In genomic region chr16:46386110-46386808, GRCh38 we compare ENCODE assay signal across 7 cellular contexts.
DNase-seq lines count a peak whose midpoint lies in the region; ATAC-seq and TF ChIP-seq lines count a peak whose summit lies in the region.
"Not testable (repeated sequence)": the region's sequence is repeated elsewhere in the genome, so short reads cannot be mapped to it uniquely, and the experiment has no call there.

No MANE protein-coding gene starts in this region.

- not testable (repeated sequence) for H4K20me1 ChIP-seq in PC-3 (ENCODE audit: low read length)

- CTCF ChIA-PET in CD4-positive, alpha-beta memory T cell (lab: Charles Lee; ENCODE audit: partially characterized antibody); PC-3 (lab: Charles Lee); naive thymus-derived CD4-positive, alpha-beta T cell (lab: Charles Lee): not testable (repeated sequence)

- H3K4me1 Mint-ChIP-seq in CD4-positive, alpha-beta memory T cell; effector memory CD8-positive, alpha-beta T cell (ENCODE audit: low read depth in 2 of 2); naive thymus-derived CD4-positive, alpha-beta T cell: not testable (repeated sequence)

- intact Hi-C loops in CD4-positive, alpha-beta memory T cell (cut with micrococcal nuclease); PC-3 (cut with micrococcal nuclease); lower leg skin (cut with DNase I; ENCODE audit: low total_unique reads); naive thymus-derived CD4-positive, alpha-beta T cell (cut with micrococcal nuclease): not testable (repeated sequence)

- H3K4me3 ChIP-seq in CD4-positive, alpha-beta memory T cell (ENCODE audit: low read length in 2 of 2); PC-3 (ENCODE audit: low read length); naive thymus-derived CD4-positive, alpha-beta T cell (ENCODE audit: low read length): not testable (repeated sequence)
- peak overlapping the region; percentile 5 for H3K4me3 ChIP-seq in lower leg skin (ENCODE audit: low read depth, poor library complexity, severe bottlenecking)

- H3K27me3 ChIP-seq in CD4-positive, alpha-beta memory T cell (ENCODE audit: insufficient read depth, low read length); PC-3 (ENCODE audit: low read length); naive thymus-derived CD4-positive, alpha-beta T cell (ENCODE audit: control insufficient read depth in 2 of 2, insufficient read depth in 2 of 2, low read length in 2 of 2): not testable (repeated sequence)

- not testable (repeated sequence) for TF ChIP-seq CTCF in PC-3 (conservative IDR thresholded peaks at IDR 0.05; ENCODE audit: low read depth, low read length); lower leg skin (IDR thresholded peaks at IDR 0.05)

- not testable (repeated sequence) for H3K4me1 ChIP-seq in CD4-positive, alpha-beta memory T cell (ENCODE audit: insufficient read depth, low read length); PC-3 (ENCODE audit: insufficient read depth, low read length); naive thymus-derived CD4-positive, alpha-beta T cell (ENCODE audit: control insufficient read depth in 2 of 2, insufficient read depth in 2 of 2, low read length in 2 of 2)

- not testable (repeated sequence) for H3K9ac ChIP-seq in PC-3 (ENCODE audit: low read length)

- not testable (repeated sequence) for TF ChIP-seq POLR2A in lower leg skin (IDR thresholded peaks at IDR 0.05)

- WGBS in lower leg skin, 2 donors = 67 to 72% methylated on average over 26 of the region's 26 CpGs

- H3K27ac ChIP-seq in CD4-positive, alpha-beta memory T cell (ENCODE audit: low read depth, low read length); PC-3 (ENCODE audit: low read length); naive thymus-derived CD4-positive, alpha-beta T cell (ENCODE audit: low read depth, low read length): not testable (repeated sequence)

- peaks cover 10 to 15% of the 10 kb centered on the region in 2 donors for H3K36me3 Mint-ChIP-seq in CD4-positive, alpha-beta memory T cell
- H3K36me3 Mint-ChIP-seq in effector memory CD8-positive, alpha-beta T cell (ENCODE audit: insufficient read depth) = not testable (repeated sequence)
- H3K36me3 Mint-ChIP-seq in naive thymus-derived CD4-positive, alpha-beta T cell = peaks cover 0 to 17% (median 11%) of the 10 kb centered on the region in 5 donors

- not testable (repeated sequence) for H3K27ac Mint-ChIP-seq in CD4-positive, alpha-beta memory T cell; effector memory CD8-positive, alpha-beta T cell; naive thymus-derived CD4-positive, alpha-beta T cell

- H3K27me3 Mint-ChIP-seq in CD4-positive, alpha-beta memory T cell; effector memory CD8-positive, alpha-beta T cell; naive thymus-derived CD4-positive, alpha-beta T cell: not testable (repeated sequence)

- peaks cover 7 to 35% (median 28%) of the 10 kb centered on the region in 8 donors for H3K9me3 Mint-ChIP-seq in CD4-positive, alpha-beta memory T cell
- H3K9me3 Mint-ChIP-seq in effector memory CD8-positive, alpha-beta T cell = peaks cover 8 to 20% of the 10 kb centered on the region in 2 donors
- peaks cover 10 to 31% (median 25%) of the 10 kb centered on the region in 11 donors for H3K9me3 Mint-ChIP-seq in naive thymus-derived CD4-positive, alpha-beta T cell

- H3F3A ChIP-seq in PC-3 (ENCODE audit: low read length, unreplicated experiment) = not testable (repeated sequence)

- not testable (repeated sequence) for H3K4me2 ChIP-seq in PC-3 (ENCODE audit: low read length)

- H3K4me3 Mint-ChIP-seq in CD4-positive, alpha-beta memory T cell; effector memory CD8-positive, alpha-beta T cell; naive thymus-derived CD4-positive, alpha-beta T cell: not testable (repeated sequence)

- H3K36me3 ChIP-seq in CD4-positive, alpha-beta memory T cell (ENCODE audit: insufficient read depth, low read length); PC-3 (ENCODE audit: low read depth, low read length); naive thymus-derived CD4-positive, alpha-beta T cell (ENCODE audit: control insufficient read depth in 2 of 3, insufficient read depth in 3 of 3, low read length in 3 of 3): not testable (repeated sequence)

- POLR2A ChIA-PET in CD4-positive, alpha-beta memory T cell (lab: Charles Lee; ENCODE audit: partially characterized antibody); PC-3 (lab: Charles Lee; ENCODE audit: unreplicated experiment); naive thymus-derived CD4-positive, alpha-beta T cell (lab: Charles Lee): not testable (repeated sequence)

- not testable (repeated sequence) for BruUV-seq in PC-3 (replicated peaks; lab: Mats Ljungman, UMichigan)

- H3K9me2 ChIP-seq in PC-3 (replicated peaks; ENCODE audit: low read length) = not testable (repeated sequence)

- H3K9me3 ChIP-seq in CD4-positive, alpha-beta memory T cell (ENCODE audit: control insufficient read depth in 1 of 2, low read length in 2 of 2); PC-3 (ENCODE audit: low read length); naive thymus-derived CD4-positive, alpha-beta T cell (ENCODE audit: control insufficient read depth in 2 of 3, low read length in 3 of 3): not testable (repeated sequence)

- H2AFZ ChIP-seq in PC-3 (ENCODE audit: low read length) = not testable (repeated sequence)

- ATAC-seq in PC-3; effector memory CD8-positive, alpha-beta T cell (replicated peaks); naive thymus-derived CD4-positive, alpha-beta T cell: not testable (repeated sequence)

- H3K79me2 ChIP-seq in PC-3 (ENCODE audit: low read length) = not testable (repeated sequence)

- in situ Hi-C loops in KBM-7 (cut with MboI; ENCODE audit: low pct_unique_long_range_greater_than_20kb, low sequenced_read_pairs) = not testable (repeated sequence)

- DNase-seq in CD4-positive, alpha-beta memory T cell = peak in 3 of 5 donors; percentile 34 to 61 (median 52)
- peak; percentile 52 for DNase-seq in KBM-7
- DNase-seq in PC-3 = peak; percentile 2
- DNase-seq in activated CD4-positive, alpha-beta T cell treated with anti-CD3 and anti-CD28 coated beads for 4 hours = peak; percentile 25 to 34
- DNase-seq in effector memory CD8-positive, alpha-beta T cell = peak in 2 of 3 experiments; percentile 31 to 39
- peak in 1 of 2 donors; percentile 14 for DNase-seq in lower leg skin (ENCODE audit: low spot score in 2 of 2)
- DNase-seq in naive thymus-derived CD4-positive, alpha-beta T cell = peak in 6 of 9 donors; percentile 41 to 66 (median 50)
